ENCODE assay signal across 8 cellular contexts in the genomic region with DNA sequence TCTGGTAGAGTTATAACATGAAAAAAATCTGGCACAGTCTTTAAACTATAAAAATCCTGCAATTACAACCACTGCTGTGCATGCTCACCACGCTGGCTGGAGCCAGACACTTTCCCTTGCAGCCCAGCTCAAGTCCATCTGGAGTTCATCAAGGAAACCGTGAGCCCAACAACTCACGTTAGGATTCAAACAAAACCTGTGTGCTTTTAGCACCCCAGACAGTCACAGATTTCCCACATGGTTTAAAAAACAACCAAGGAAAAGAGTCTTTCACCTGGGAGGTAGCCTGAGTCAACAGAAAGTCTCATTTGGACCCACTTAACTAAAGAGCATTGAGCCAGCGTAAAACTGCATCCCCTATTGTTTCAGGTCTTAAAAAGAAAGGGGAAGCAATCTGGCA.
DNase-seq lines count a peak whose midpoint lies in the region; ATAC-seq and FAIRE-seq lines count a peak whose summit lies in the region.

No MANE protein-coding gene starts in this region.

- DNase-seq in AG08395 (ENCODE audit: low spot score), result peak; percentile 66
- peak; percentile 42 for DNase-seq in NCI-H2081 treated with DMSO at 0.1 percent for 48 hours (lab: John Stamatoyannopoulos, UW)
- DNase-seq in pons (ENCODE audit: low spot score), result no peak
- DNase-seq in NCI-H2107 treated with DMSO at 0.1 percent for 48 hours (lab: John Stamatoyannopoulos, UW; ENCODE audit: unreplicated experiment), result no peak

- peak overlapping the region; percentile 46 to 81 for H3K27ac ChIP-seq in mucosa of rectum (ENCODE audit: low read depth in 2 of 2, low read length in 2 of 2)

- peak; percentile 86 for FAIRE-seq in endometrium (lab: Jason Lieb, UNC)

- peak overlapping the region; percentile 5 to 94 for H3K9ac ChIP-seq in mucosa of rectum (ENCODE audit: low read depth in 1 of 2, low read length in 2 of 2)

- H3K9me3 ChIP-seq in mucosa of rectum (ENCODE audit: control insufficient read depth in 2 of 2, low read length in 2 of 2), result no peaks in the 10 kb centered on the region

- peak overlapping the region; percentile 51 to 86 for H3K4me3 ChIP-seq in mucosa of rectum (ENCODE audit: low read length in 2 of 2)

- peaks cover 7 to 23% of the 10 kb centered on the region in 2 donors for H3K4me1 ChIP-seq in mucosa of rectum (ENCODE audit: control insufficient read depth in 2 of 2, insufficient read depth in 2 of 2, low read length in 2 of 2)

- peaks cover 7 to 13% of the 10 kb centered on the region in 2 donors for H3K36me3 ChIP-seq in mucosa of rectum (ENCODE audit: control insufficient read depth in 2 of 2, insufficient read depth in 2 of 2, low read length in 2 of 2)

- no peaks in the 10 kb centered on the region for H3K27me3 ChIP-seq in mucosa of rectum (ENCODE audit: control insufficient read depth in 2 of 2, insufficient read depth in 2 of 2, low read length in 2 of 2)

- ATAC-seq in GM21367 (IDR thresholded peaks at IDR 0.05; ENCODE audit: unreplicated experiment) (no peak), HG03354 (IDR thresholded peaks at IDR 0.05; ENCODE audit: poor library complexity, severe bottlenecking, unreplicated experiment) (no peak)

Comparison
In these comparisons a context has a peak if more than half of its experiments do, and no peak if none do; other contexts are left out.
1. DNase-seq: peak in AG08395 (single experiment) and NCI-H2081 treated with DMSO at 0.1 percent for 48 hours (single experiment); none in pons (single experiment) and NCI-H2107 treated with DMSO at 0.1 percent for 48 hours (single experiment).